In genomic region chr11:1226981-1227550, GRCh38 we compare ENCODE assay signal across 15 cellular contexts. TPM values are rescaled to one million over a fixed set of nuclear protein-coding genes. Genes with fewer than 3 reads are reported as not detected.
DNase-seq lines count a peak whose midpoint lies in the region; ATAC-seq and TF ChIP-seq lines count a peak whose summit lies in the region.
"Had no signal": no experiment of that assay in that cellular context is flagged by ENCODE, and none has a peak within 500 bp of the region (broad histone marks: within the 10 kb centered on the region; RNA-seq: fewer than 3 reads in every experiment).

No MANE protein-coding gene starts in this region.

- no peak overlapping the region for H3K4me3 Mint-ChIP-seq in osteocyte (ENCODE audit: unreplicated experiment)
- H3K4me3 Mint-ChIP-seq: activated CD4-positive, alpha-beta T cell treated with anti-CD3 and anti-CD28 coated beads for 36 hours; memory B cell had no signal

- H3K4me3 ChIP-seq in PC-3 (ENCODE audit: low read length), result no peak overlapping the region
- H3K4me3 ChIP-seq in heart left ventricle, result no peak overlapping the region
- H3K4me3 ChIP-seq: gastroesophageal sphincter, skin epidermis had no signal

- CTCF ChIA-PET in PC-3 (lab: Charles Lee), result no interaction called here

- DNase-seq in ELF-1 (ENCODE audit: low read depth, low spot score), result peak; percentile 40
- no peak for DNase-seq in PC-3
- DNase-seq in heart left ventricle, result peak in 3 of 5 donors; percentile 20 to 58 (median 20)
- DNase-seq in osteocyte (ENCODE audit: extremely low spot score, unreplicated experiment), result no peak
- DNase-seq in NCI-H1105 treated with DMSO at 0.1 percent for 48 hours (lab: John Stamatoyannopoulos, UW), result no peak
- DNase-seq in NAMALWA (ENCODE audit: low spot score), result no peak
- DNase-seq in NCI-H774 (lab: John Stamatoyannopoulos, UW), result no peak
- no peak for DNase-seq in Ammon's horn (ENCODE audit: low spot score)
- DNase-seq: activated gamma-delta T cell, HCEC 1CT had no signal

- TF ChIP-seq POLR2A in heart left ventricle (IDR thresholded peaks at IDR 0.05), result no peak

- H3K4me2 ChIP-seq in PC-3 (ENCODE audit: low read length), result no peak overlapping the region

- no peaks in the 10 kb centered on the region for H3K27me3 Mint-ChIP-seq in osteocyte (ENCODE audit: unreplicated experiment)
- H3K27me3 Mint-ChIP-seq: activated CD4-positive, alpha-beta T cell treated with anti-CD3 and anti-CD28 coated beads for 36 hours had no signal

- no peaks in the 10 kb centered on the region for H3K9me2 ChIP-seq in PC-3 (replicated peaks; ENCODE audit: low read length)

- no peaks in the 10 kb centered on the region for H4K20me1 ChIP-seq in PC-3 (ENCODE audit: low read length)

- H3K4me1 Mint-ChIP-seq in osteocyte (ENCODE audit: unreplicated experiment), result no peaks in the 10 kb centered on the region
- H3K4me1 Mint-ChIP-seq: activated CD4-positive, alpha-beta T cell treated with anti-CD3 and anti-CD28 coated beads for 36 hours; memory B cell had no signal

- H3K4me1 ChIP-seq in PC-3 (ENCODE audit: insufficient read depth, low read length) (peaks cover 16% of the 10 kb centered on the region; the same call in 1 of the 2 replicates), heart left ventricle (no peaks in the 10 kb centered on the region)
- H3K4me1 ChIP-seq: gastroesophageal sphincter had no signal

- H3K36me3 ChIP-seq in PC-3 (ENCODE audit: low read depth, low read length), result no peaks in the 10 kb centered on the region
- no peaks in the 10 kb centered on the region for H3K36me3 ChIP-seq in heart left ventricle
- H3K36me3 ChIP-seq: gastroesophageal sphincter had no signal

- no peak overlapping the region for H3K27ac ChIP-seq in PC-3 (ENCODE audit: low read length)
- H3K27ac ChIP-seq in heart left ventricle, result no peak overlapping the region
- H3K27ac ChIP-seq: gastroesophageal sphincter, skin epidermis had no signal

- BruUV-seq in PC-3 (replicated peaks; lab: Mats Ljungman, UMichigan), result TSS peak; percentile 52

- H3K9ac ChIP-seq in PC-3 (ENCODE audit: low read length), result no peak overlapping the region

- POLR2A ChIA-PET in PC-3 (lab: Charles Lee; ENCODE audit: unreplicated experiment), result no interaction called here

- no peaks in the 10 kb centered on the region for H3K36me3 Mint-ChIP-seq in osteocyte (ENCODE audit: unreplicated experiment)
- H3K36me3 Mint-ChIP-seq: memory B cell had no signal

- TF ChIP-seq CTCF in PC-3 (conservative IDR thresholded peaks at IDR 0.05; ENCODE audit: low read depth, low read length) (no peak), heart left ventricle (IDR thresholded peaks at IDR 0.05) (no peak), osteocyte (IDR thresholded peaks at IDR 0.05) (peak; percentile 16)

- intact Hi-C loops in PC-3 (cut with micrococcal nuclease), result loop anchor here (1.0 kb wide), 1 partner anchor 25 kb away; no protein-coding TSS in a partner anchor
- intact Hi-C loops in heart left ventricle (cut with DNase I), result no loop called here

- ATAC-seq in PC-3 (no peak), heart left ventricle (no peak)
- ATAC-seq: activated CD4-positive, alpha-beta T cell treated with anti-CD3 and anti-CD28 coated beads for 36 hours; gastroesophageal sphincter had no signal

- WGBS in heart left ventricle, 4 donors, result 33 to 60% (median 57%) methylated on average over 11 to 23 of the region's 23 CpGs

- H2AFZ ChIP-seq in PC-3 (ENCODE audit: low read length), result no peak overlapping the region

- no peaks in the 10 kb centered on the region for H3K27me3 ChIP-seq in PC-3 (ENCODE audit: low read length)
- peaks cover 20 to 86% (median 29%) of the 10 kb centered on the region in 9 donors for H3K27me3 ChIP-seq in heart left ventricle

- H3K79me2 ChIP-seq in PC-3 (ENCODE audit: low read length), result no peaks in the 10 kb centered on the region

- H3K9me3 ChIP-seq in PC-3 (ENCODE audit: low read length) (no peaks in the 10 kb centered on the region), heart left ventricle (no peaks in the 10 kb centered on the region)
- H3K9me3 ChIP-seq: gastroesophageal sphincter had no signal

- no peak overlapping the region for H3K27ac Mint-ChIP-seq in osteocyte (ENCODE audit: unreplicated experiment)
- H3K27ac Mint-ChIP-seq: activated CD4-positive, alpha-beta T cell treated with anti-CD3 and anti-CD28 coated beads for 36 hours; memory B cell had no signal

- H3F3A ChIP-seq in PC-3 (ENCODE audit: low read length, unreplicated experiment), result no peaks in the 10 kb centered on the region

- no peaks in the 10 kb centered on the region for H3K9me3 Mint-ChIP-seq in osteocyte (ENCODE audit: unreplicated experiment)
- H3K9me3 Mint-ChIP-seq: memory B cell had no signal

RNA-seq across cellular contexts. Expression of gene MUC5B, which starts 4.2 kb away (rescaled TPM):
- total RNA-seq in PC-3 (2014; rRNA removed), result 24.3 and 33.0 TPM in 2 replicates
- total RNA-seq in heart left ventricle, result not detected
- under 1 TPM in 1 of 2 donors, not detected in 1; 0.01 TPM for polyA plus RNA-seq in heart left ventricle
- not detected in 2 replicates for total RNA-seq in osteocyte
- total RNA-seq: activated CD4-positive, alpha-beta T cell treated with anti-CD3 and anti-CD28 coated beads for 36 hours; MCF 10A had no signal

Comparison
In these comparisons a context has a peak if more than half of its experiments do, and no peak if none do; other contexts are left out.
1. DNase-seq: peak in ELF-1 (single experiment) and heart left ventricle (3 of 5); none in PC-3 (single experiment), osteocyte (single experiment), NCI-H1105 treated with DMSO at 0.1 percent for 48 hours (single experiment), NAMALWA (single experiment), NCI-H774 (single experiment) and Ammon's horn (single experiment).
2. RNA of gene MUC5B, which starts 4.2 kb away (total RNA-seq): 24.3 to 33.0 TPM in PC-3; not detected in heart left ventricle and not detected in osteocyte; every median in the first group is over 10 times any median in the second.